15 cellular contexts compared by ENCODE assay signal in the genomic region with DNA sequence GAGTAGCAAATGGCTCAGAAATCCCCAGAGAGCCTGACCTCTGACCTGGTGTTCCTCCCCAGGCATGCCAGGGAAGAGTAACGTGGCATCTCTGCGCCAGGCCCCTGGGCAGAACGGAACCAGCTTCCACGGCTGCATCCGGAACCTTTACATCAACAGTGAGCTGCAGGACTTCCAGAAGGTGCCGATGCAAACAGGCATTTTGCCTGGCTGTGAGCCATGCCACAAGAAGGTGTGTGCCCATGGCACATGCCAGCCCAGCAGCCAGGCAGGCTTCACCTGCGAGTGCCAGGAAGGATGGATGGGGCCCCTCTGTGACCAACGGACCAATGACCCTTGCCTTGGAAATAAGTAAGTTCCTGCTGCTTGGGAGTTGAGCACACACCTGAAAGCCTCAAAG.
DNase-seq lines count a peak whose midpoint lies in the region; ATAC-seq and TF ChIP-seq lines count a peak whose summit lies in the region.
"Had no signal": no experiment of that assay in that cellular context is flagged by ENCODE, and none has a peak within 500 bp of the region (broad histone marks: within the 10 kb centered on the region; RNA-seq: fewer than 3 reads in every experiment).

No MANE protein-coding gene starts in this region.

- H3K4me3 Mint-ChIP-seq in nephron progenitor cell, result no peak overlapping the region
- H3K4me3 Mint-ChIP-seq in activated T-helper 1 cell treated with anti-CD3 and anti-CD28 coated beads, Interleukin-12 subunit alpha, Interleukin-12 subunit beta, Interleukin-2, Interleukin-4 antibody, amounts not matched to agents 30 ng/mL and 10 ng/mL and 1 ng/mL, durations not matched to agents 14 hours and 24 hours and 36 hours, result no peak overlapping the region
- H3K4me3 Mint-ChIP-seq: CD8-positive, alpha-beta memory T cell had no signal

- H3K4me3 ChIP-seq in cardiac muscle cell (no peak overlapping the region), gastroesophageal sphincter (no peak overlapping the region)
- H3K4me3 ChIP-seq: BLaER1 had no signal

- peaks cover 60% of the 10 kb centered on the region for H3K36me3 Mint-ChIP-seq in nephron progenitor cell (ENCODE audit: low read depth)
- no peaks in the 10 kb centered on the region for H3K36me3 Mint-ChIP-seq in activated T-helper 1 cell treated with anti-CD3 and anti-CD28 coated beads, Interleukin-12 subunit alpha, Interleukin-12 subunit beta, Interleukin-2, Interleukin-4 antibody, amounts not matched to agents 30 ng/mL and 10 ng/mL and 1 ng/mL, durations not matched to agents 14 hours and 24 hours and 36 hours (ENCODE audit: low read depth)
- H3K36me3 Mint-ChIP-seq: CD8-positive, alpha-beta memory T cell had no signal

- peaks cover 3% of the 10 kb centered on the region for H3K27me3 Mint-ChIP-seq in nephron progenitor cell (ENCODE audit: low read depth, poor library complexity)
- H3K27me3 Mint-ChIP-seq in activated T-helper 1 cell treated with anti-CD3 and anti-CD28 coated beads, Interleukin-12 subunit alpha, Interleukin-12 subunit beta, Interleukin-2, Interleukin-4 antibody, amounts not matched to agents 30 ng/mL and 10 ng/mL and 1 ng/mL, durations not matched to agents 14 hours and 24 hours and 36 hours (ENCODE audit: insufficient read depth), result no peaks in the 10 kb centered on the region
- H3K27me3 Mint-ChIP-seq: CD8-positive, alpha-beta memory T cell had no signal

- H3K9me3 Mint-ChIP-seq in nephron progenitor cell, result no peaks in the 10 kb centered on the region
- H3K9me3 Mint-ChIP-seq in activated T-helper 1 cell treated with anti-CD3 and anti-CD28 coated beads, Interleukin-12 subunit alpha, Interleukin-12 subunit beta, Interleukin-2, Interleukin-4 antibody, amounts not matched to agents 30 ng/mL and 10 ng/mL and 1 ng/mL, durations not matched to agents 14 hours and 24 hours and 36 hours, result no peaks in the 10 kb centered on the region

- TF ChIP-seq CTCF in cardiac muscle cell (IDR thresholded peaks at IDR 0.05; ENCODE audit: low read depth, low read length) (no peak), gastroesophageal sphincter (IDR thresholded peaks at IDR 0.05) (no peak), nephron progenitor cell (IDR thresholded peaks at IDR 0.05) (no peak)

- H3K27me3 ChIP-seq in cardiac muscle cell, result no peaks in the 10 kb centered on the region
- H3K27me3 ChIP-seq in gastroesophageal sphincter, result no peaks in the 10 kb centered on the region
- H3K27me3 ChIP-seq: BLaER1 had no signal

- DNase-seq in cardiac muscle cell (ENCODE audit: low read depth in 1 of 2, low spot score in 1 of 2), result no peak
- DNase-seq in Right ventricle myocardium superior, result no peak
- no peak for DNase-seq in nephron progenitor cell
- no peak for DNase-seq in activated CD4-positive, CD25-positive, alpha-beta regulatory T cell (lab: John Stamatoyannopoulos, UW)
- DNase-seq in activated T-helper 1 cell treated with anti-CD3 and anti-CD28 coated beads, Interleukin-12 subunit alpha, Interleukin-12 subunit beta, Interleukin-2, Interleukin-4 antibody, amounts not matched to agents 30 ng/mL and 10 ng/mL and 1 ng/mL, durations not matched to agents 14 hours and 24 hours and 36 hours (ENCODE audit: low spot score), result no peak
- DNase-seq: 8988T; AML-193; Caco-2; CD8-positive, alpha-beta memory T cell; DMS53 had no signal

- H3K4me1 Mint-ChIP-seq in nephron progenitor cell, result peaks cover 45% of the 10 kb centered on the region
- H3K4me1 Mint-ChIP-seq in activated T-helper 1 cell treated with anti-CD3 and anti-CD28 coated beads, Interleukin-12 subunit alpha, Interleukin-12 subunit beta, Interleukin-2, Interleukin-4 antibody, amounts not matched to agents 30 ng/mL and 10 ng/mL and 1 ng/mL, durations not matched to agents 14 hours and 24 hours and 36 hours (ENCODE audit: low read depth), result no peaks in the 10 kb centered on the region

- WGBS in gastroesophageal sphincter (ENCODE audit: low coverage in 1 of 2), 2 donors, result 65% methylated on average over 2 of the region's 8 CpGs; no CpG with 5 or more reads in 1 of the 2 donors

- H3K27ac ChIP-seq in cardiac muscle cell, result peak overlapping the region; percentile 57
- peak overlapping the region in 3 of 4 donors; percentile 3 to 48 (median 35) for H3K27ac ChIP-seq in gastroesophageal sphincter
- H3K27ac ChIP-seq: BLaER1, HL-60 had no signal

- ATAC-seq in Right ventricle myocardium superior (ENCODE audit: poor library complexity) (no peak), gastroesophageal sphincter (no peak), HG03039 (IDR thresholded peaks at IDR 0.05; ENCODE audit: unreplicated experiment) (no peak)
- ATAC-seq: HCT116 had no signal

- intact Hi-C loops in Right ventricle myocardium superior (cut with DNase I), result no loop called here
- intact Hi-C loops in activated T-helper 1 cell treated with anti-CD3 and anti-CD28 coated beads, Interleukin-12 subunit alpha, Interleukin-12 subunit beta, Interleukin-2, Interleukin-4 antibody, amounts not matched to agents 30 ng/mL and 10 ng/mL and 1 ng/mL, durations not matched to agents 14 hours and 24 hours and 36 hours (cut with micrococcal nuclease), result no loop called here

- H3K9me3 ChIP-seq in cardiac muscle cell (ENCODE audit: low read depth) (no peaks in the 10 kb centered on the region), gastroesophageal sphincter (no peaks in the 10 kb centered on the region)
- H3K9me3 ChIP-seq: BLaER1, Caco-2 had no signal

- TF ChIP-seq POLR2A in gastroesophageal sphincter (IDR thresholded peaks at IDR 0.05), result no peak

- peaks cover 26% of the 10 kb centered on the region for H3K36me3 ChIP-seq in cardiac muscle cell
- peaks cover 0 to 47% of the 10 kb centered on the region in 2 donors for H3K36me3 ChIP-seq in gastroesophageal sphincter
- H3K36me3 ChIP-seq: BLaER1 had no signal

- H3K4me1 ChIP-seq in cardiac muscle cell (ENCODE audit: low read depth), result no peaks in the 10 kb centered on the region
- H3K4me1 ChIP-seq in gastroesophageal sphincter, result peaks cover 0 to 40% (median 7%) of the 10 kb centered on the region in 3 donors
- H3K4me1 ChIP-seq: BLaER1, Caco-2 had no signal

- no peak for TF ChIP-seq EP300 in gastroesophageal sphincter (IDR thresholded peaks at IDR 0.05)

- peak overlapping the region; percentile 86 for H3K27ac Mint-ChIP-seq in nephron progenitor cell
- no peak overlapping the region for H3K27ac Mint-ChIP-seq in activated T-helper 1 cell treated with anti-CD3 and anti-CD28 coated beads, Interleukin-12 subunit alpha, Interleukin-12 subunit beta, Interleukin-2, Interleukin-4 antibody, amounts not matched to agents 30 ng/mL and 10 ng/mL and 1 ng/mL, durations not matched to agents 14 hours and 24 hours and 36 hours
- H3K27ac Mint-ChIP-seq: CD8-positive, alpha-beta memory T cell had no signal
